8 cellular contexts compared by ENCODE assay signal in the genomic region with DNA sequence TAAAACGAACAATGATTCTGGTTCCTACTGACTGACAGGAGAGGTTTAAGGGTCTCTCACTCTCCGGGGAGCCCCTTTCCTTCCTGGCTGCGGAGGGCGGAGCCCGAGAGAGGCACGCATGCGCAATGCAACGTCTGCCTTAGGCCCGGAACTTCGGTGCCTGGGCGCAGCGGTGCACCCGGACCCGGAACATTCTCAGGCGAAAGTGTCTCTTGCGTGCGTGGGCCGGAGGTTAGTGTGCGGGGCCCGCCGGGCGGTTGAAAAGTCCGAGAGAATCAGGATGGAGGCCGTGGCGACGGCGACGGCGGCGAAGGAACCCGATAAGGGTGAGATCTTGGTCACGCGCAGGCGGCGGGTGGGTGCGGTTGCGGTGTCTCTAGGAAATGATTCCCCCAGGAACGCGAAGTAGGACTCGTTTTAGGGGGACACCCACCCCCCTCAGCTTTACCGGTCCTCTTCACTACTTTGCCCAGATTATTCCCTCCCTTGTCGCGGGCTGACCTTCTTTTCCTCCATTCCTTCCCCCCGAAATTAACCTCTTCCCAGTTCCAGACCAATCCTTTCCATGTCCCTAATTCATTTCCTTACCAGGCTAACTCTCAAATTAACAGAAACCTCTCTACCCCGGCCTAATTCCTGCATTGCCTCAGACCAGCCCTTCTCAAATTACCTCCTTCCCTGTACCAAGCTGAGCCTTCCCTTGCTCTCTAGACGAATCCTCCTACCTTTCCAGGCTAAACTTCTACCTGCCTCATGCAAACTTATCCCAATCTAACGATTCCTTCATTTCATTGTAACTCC. TPM values are rescaled to one million over a fixed set of nuclear protein-coding genes. Genes with fewer than 3 reads are reported as not detected.
DNase-seq lines count a peak whose midpoint lies in the region; ATAC-seq and TF ChIP-seq lines count a peak whose summit lies in the region.

CCDC97 (plus strand) TSS at position 142 of the 801 bp plus-strand sequence; CDS start at position 281, 139 bp downstream.

- DNase-seq in GM10266 (ENCODE audit: extremely low spot score), result peak; percentile 94
- DNase-seq in NCI-H1436 (lab: John Stamatoyannopoulos, UW), result peak; percentile 82
- peak; percentile 78 to 90 (median 85) for DNase-seq in T-helper 1 cell
- DNase-seq in heart left ventricle, result peak; percentile 89 to 95 (median 90)
- DNase-seq in posterior vena cava (ENCODE audit: low spot score), result peak; percentile 97
- peak; percentile 95 for DNase-seq in upper lobe of right lung

- TF ChIP-seq POLR2A in heart left ventricle (IDR thresholded peaks at IDR 0.05), result peak in 1 of 2 donors; percentile 60

- H3K4me1 ChIP-seq in heart left ventricle, result peaks cover 6 to 67% (median 31%) of the 10 kb centered on the region in 12 donors
- H3K4me1 ChIP-seq in upper lobe of right lung, result peaks cover 37% of the 10 kb centered on the region

- H3K36me3 ChIP-seq in heart left ventricle (peaks cover 0 to 62% (median 50%) of the 10 kb centered on the region in 9 donors), upper lobe of right lung (peaks cover 56% of the 10 kb centered on the region)

- 0 to 1% (median 0%) methylated on average over 46 to 47 of the region's 47 CpGs for WGBS in adipose tissue, 3 donors
- 0% methylated on average over 27 to 47 of the region's 47 CpGs for WGBS in heart left ventricle, 4 donors

- H3K27me3 ChIP-seq in heart left ventricle, result no peaks in the 10 kb centered on the region
- H3K27me3 ChIP-seq in upper lobe of right lung, result no peaks in the 10 kb centered on the region

- H3K27ac ChIP-seq in adipose tissue (ENCODE audit: low read depth, low read length) (peak within 1 kb of the TSS; percentile 77), heart left ventricle (peak within 1 kb of the TSS; percentile 90 to 99 (median 96)), upper lobe of right lung (peak within 1 kb of the TSS; percentile 96)

- H3K4me3 ChIP-seq in heart left ventricle (peak within 1 kb of the TSS; percentile 40 to 95 (median 76)), upper lobe of right lung (peak within 1 kb of the TSS; percentile 66)

- H3K9me3 ChIP-seq in heart left ventricle (no peaks in the 10 kb centered on the region), upper lobe of right lung (no peaks in the 10 kb centered on the region)

- ATAC-seq in HG02610 (IDR thresholded peaks at IDR 0.05; ENCODE audit: unreplicated experiment) (peak; percentile 63), heart left ventricle (peak; percentile 79 to 91 (median 86)), upper lobe of right lung (peak; percentile 85)

- intact Hi-C loops in heart left ventricle (cut with DNase I) (loop anchor here in 5 of 10 donors (1.0 to 10.0 kb wide), 4 partner anchors 15 to 115 kb away; partner anchors contain the start of genes TGFB1 (in 3 of the 5) and B3GNT8 (in 1 of the 5)), posterior vena cava (cut with DNase I) (loop anchor here (5.0 kb wide), 2 partner anchors 42 to 1773 kb away; partner anchors contain the start of gene TGFB1 (in 1 of the 2)), upper lobe of right lung (cut with DNase I) (no loop called here)

- TF ChIP-seq CTCF in GM10266 (IDR thresholded peaks at IDR 0.05; ENCODE audit: control insufficient read depth, insufficient read depth, low read depth, missing control alignments) (no peak), heart left ventricle (IDR thresholded peaks at IDR 0.05) (peak in 1 of 12 donors; percentile 19), upper lobe of right lung (IDR thresholded peaks at IDR 0.05) (no peak)

RNA-seq across cellular contexts. Expression of gene CCDC97, which starts in this region (rescaled TPM):
- 10 to 100 TPM; 10.3 to 17.0 (median 15.3) TPM for polyA plus RNA-seq in adipose tissue
- total RNA-seq in heart left ventricle, result 10 to 100 TPM; 10.0 to 22.2 (median 14.2) TPM
- 10 to 100 TPM; 12.8 to 16.0 TPM for polyA plus RNA-seq in heart left ventricle
- 10 to 100 TPM; 17.5 to 23.9 TPM for total RNA-seq in posterior vena cava
- total RNA-seq in upper lobe of right lung, result 31.9 TPM

Comparison
In these comparisons a context has a peak if more than half of its experiments do, and no peak if none do; other contexts are left out.
1. Peak in every context shown above with its lines: DNase-seq, ATAC-seq, H3K4me3 ChIP-seq and H3K27ac ChIP-seq.